Comparison of ENCODE assay signal across 7 cellular contexts in the genomic region with DNA sequence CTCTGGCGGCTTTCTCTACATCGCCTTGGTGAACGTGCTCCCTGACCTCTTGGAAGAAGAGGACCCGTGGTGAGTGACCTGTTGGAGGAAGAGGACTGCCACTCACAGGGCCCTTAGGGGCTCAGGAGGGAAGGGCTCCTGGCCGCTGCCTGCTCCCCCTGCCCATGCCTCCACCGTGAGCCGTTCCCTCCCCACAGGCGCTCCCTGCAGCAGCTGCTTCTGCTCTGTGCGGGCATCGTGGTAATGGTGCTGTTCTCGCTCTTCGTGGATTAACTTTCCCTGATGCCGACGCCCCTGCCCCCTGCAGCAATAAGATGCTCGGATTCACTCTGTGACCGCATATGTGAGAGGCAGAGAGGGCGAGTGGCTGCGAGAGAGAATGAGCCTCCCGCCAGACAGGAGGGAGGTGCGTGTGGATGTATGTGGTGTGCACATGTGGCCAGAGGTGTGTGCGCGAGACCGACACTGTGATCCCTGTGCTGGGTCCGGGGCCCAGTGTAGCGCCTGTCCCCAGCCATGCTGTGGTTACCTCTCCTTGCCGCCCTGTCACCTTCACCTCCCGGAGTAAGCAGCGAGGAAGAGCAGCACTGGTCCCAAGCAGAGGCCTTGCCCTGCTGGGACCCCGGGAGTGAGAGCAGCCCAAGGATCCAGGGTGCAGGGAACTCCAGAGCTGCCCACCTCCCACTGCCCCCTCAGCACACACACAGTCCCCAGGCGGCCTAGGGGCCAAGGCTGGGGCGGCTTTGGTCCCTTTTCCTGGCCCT. TPM values are rescaled to one million over a fixed set of nuclear protein-coding genes. Genes with fewer than 3 reads are reported as not detected.
DNase-seq lines count a peak whose midpoint lies in the region; ATAC-seq and TF ChIP-seq lines count a peak whose summit lies in the region.
"Had no signal": no experiment of that assay in that cellular context is flagged by ENCODE, and none has a peak within 500 bp of the region (broad histone marks: within the 10 kb centered on the region; RNA-seq: fewer than 3 reads in every experiment).

No MANE protein-coding gene starts in this region.

- ATAC-seq in body of pancreas (no peak), GM21529 (IDR thresholded peaks at IDR 0.05; ENCODE audit: unreplicated experiment) (no peak)

- POLR2A ChIA-PET in Caco-2 (lab: Charles Lee) = interaction anchor here (1.0 kb wide), 1 partner anchor 11 kb away, joined by 3 read pairs; the partner anchor contains the start of gene PSMC3

- H3K4me1 Mint-ChIP-seq in Caco-2 (ENCODE audit: low read depth, unreplicated experiment) (peaks cover 11% of the 10 kb centered on the region), nephron progenitor cell (peaks cover 7% of the 10 kb centered on the region)

- TF ChIP-seq CTCF in Caco-2 (IDR thresholded peaks at IDR 0.05; ENCODE audit: insufficient read depth in 1 of 2, low read depth in 1 of 2, low read length in 1 of 2, severe bottlenecking in 1 of 2, unreplicated experiment in 1 of 2) (no peak), body of pancreas (IDR thresholded peaks at IDR 0.05) (no peak), nephron progenitor cell (IDR thresholded peaks at IDR 0.05) (no peak)

- TF ChIP-seq POLR2A in body of pancreas (IDR thresholded peaks at IDR 0.05) = no peak

- peak overlapping the region; percentile 65 to 89 (median 79) for H3K27ac ChIP-seq in body of pancreas

- H3K27me3 ChIP-seq in Caco-2 (replicated peaks; ENCODE audit: control insufficient read depth, insufficient read depth, low read length) = no peaks in the 10 kb centered on the region
- H3K27me3 ChIP-seq in body of pancreas = no peaks in the 10 kb centered on the region

- H3K9me3 Mint-ChIP-seq in Caco-2 (ENCODE audit: unreplicated experiment) = no peaks in the 10 kb centered on the region
- H3K9me3 Mint-ChIP-seq in nephron progenitor cell = no peaks in the 10 kb centered on the region

- intact Hi-C loops in Caco-2 (cut with micrococcal nuclease; ENCODE audit: unreplicated experiment) = no loop called here
- intact Hi-C loops in body of pancreas (cut with DNase I) = no loop called here

- peaks cover 8% of the 10 kb centered on the region; the same call in 1 of the 2 replicates for H3K4me1 ChIP-seq in Caco-2
- H3K4me1 ChIP-seq in body of pancreas = peaks cover 14% of the 10 kb centered on the region

- H3K36me3 ChIP-seq in Caco-2 (ENCODE audit: control insufficient read depth, insufficient read depth, low read length) = no peaks in the 10 kb centered on the region; the same call in none of the 2 replicates
- H3K36me3 ChIP-seq in body of pancreas (replicated peaks in 1 of 2; ENCODE audit: insufficient read depth in 1 of 2, low read depth in 2 of 2) = peaks cover 12 to 15% of the 10 kb centered on the region in 2 donors

- no TSS peak for BruUV-seq in Caco-2 (replicated peaks; lab: Mats Ljungman, UMichigan)

- DNase-seq in Caco-2 = no peak
- no peak for DNase-seq in body of pancreas
- DNase-seq in nephron progenitor cell = no peak
- DNase-seq in epidermal melanocyte (ENCODE audit: insufficient read length, low spot score) = no peak
- no peak for DNase-seq in activated CD4-positive, alpha-beta T cell treated with anti-CD3 and anti-CD28 coated beads for 1 hour
- DNase-seq: NCI-H2107 had no signal

- 84 to 94% methylated on average over 19 to 29 of the region's 31 CpGs for WGBS in body of pancreas, 2 donors

- H3K27me3 Mint-ChIP-seq in Caco-2 (ENCODE audit: insufficient read depth, unreplicated experiment) (no peaks in the 10 kb centered on the region), nephron progenitor cell (ENCODE audit: low read depth, poor library complexity) (no peaks in the 10 kb centered on the region)

- H3K36me3 Mint-ChIP-seq in Caco-2 (ENCODE audit: insufficient read depth, unreplicated experiment) (peaks cover 51% of the 10 kb centered on the region), nephron progenitor cell (ENCODE audit: low read depth) (peaks cover 22% of the 10 kb centered on the region)

- H3K27ac Mint-ChIP-seq in Caco-2 (ENCODE audit: unreplicated experiment) = peak overlapping the region; percentile 67
- peak overlapping the region; percentile 39 for H3K27ac Mint-ChIP-seq in nephron progenitor cell

- H3K4me3 ChIP-seq in Caco-2 (ENCODE audit: low read depth, low read length) = no peak overlapping the region
- H3K4me3 ChIP-seq in body of pancreas = no peak overlapping the region

- no peaks in the 10 kb centered on the region for H3K9me3 ChIP-seq in Caco-2
- H3K9me3 ChIP-seq in body of pancreas = no peaks in the 10 kb centered on the region

- CTCF ChIA-PET in Caco-2 (lab: Charles Lee) = interaction anchor here (1.0 kb wide), 1 partner anchor 39 kb away, joined by 3 read pairs; no protein-coding TSS in a partner anchor

- H3K4me3 Mint-ChIP-seq in Caco-2 (ENCODE audit: unreplicated experiment) (no peak overlapping the region), nephron progenitor cell (no peak overlapping the region)

RNA-seq across cellular contexts. Expression of gene SLC39A13, which starts 6.9 kb away (rescaled TPM):
- total RNA-seq in Caco-2 (2022) = 27.1 and 30.8 TPM in 2 replicates
- total RNA-seq in body of pancreas = 10 to 100 TPM; 54.7 TPM

RNA-seq across cellular contexts. Expression of gene PSMC3, which starts 11.0 kb away (rescaled TPM):
- total RNA-seq in Caco-2 (2022) (191 and 196 TPM in 2 replicates), body of pancreas (10 to 100 TPM; 43.8 to 62.8 TPM)

RNA-seq across cellular contexts. Expression of gene RAPSN, which starts 33.7 kb away (rescaled TPM):
- total RNA-seq in Caco-2 (2022) = 0.93 and 2.0 TPM in 2 replicates
- not detected for total RNA-seq in body of pancreas

RNA-seq across cellular contexts. Expression of gene SPI1, which starts 36.9 kb away (rescaled TPM):
- total RNA-seq in Caco-2 (2022) (not detected in 2 replicates), body of pancreas (10 to 100 TPM in 1 of 2 donors, 1 to 10 TPM in 1; 7.5 to 10.9 TPM)
